Comparison of ENCODE assay signal across 19 cellular contexts in genomic region chr2:35347561-35347960, GRCh38.
DNase-seq lines count a peak whose midpoint lies in the region; TF ChIP-seq lines count a peak whose summit lies in the region.
"Had no signal": no experiment of that assay in that cellular context is flagged by ENCODE, and none has a peak within 500 bp of the region (broad histone marks: within the 10 kb centered on the region; RNA-seq: fewer than 3 reads in every experiment).

No MANE protein-coding gene starts in this region.

- H3K4me1 Mint-ChIP-seq in HFFc6 (ENCODE audit: low read depth): no peaks in the 10 kb centered on the region
- H3K4me1 Mint-ChIP-seq: CD4-positive, alpha-beta memory T cell; T-cell had no signal

- H3K27ac Mint-ChIP-seq in HFFc6: no peak overlapping the region
- H3K27ac Mint-ChIP-seq: CD4-positive, alpha-beta memory T cell; T-cell had no signal

- no peak overlapping the region for H3K4me3 Mint-ChIP-seq in HFFc6
- H3K4me3 Mint-ChIP-seq: CD4-positive, alpha-beta memory T cell; T-cell had no signal

- DNase-seq in DMS153 (lab: John Stamatoyannopoulos, UW) (peak; percentile 3), DMS153 treated with DMSO at 0.1 percent for 48 hours (lab: John Stamatoyannopoulos, UW; ENCODE audit: unreplicated experiment) (no peak), NCI-H748 (lab: John Stamatoyannopoulos, UW; ENCODE audit: unreplicated experiment) (peak; percentile 9), NCI-H748 treated with DMSO at 0.1 percent for 48 hours (lab: John Stamatoyannopoulos, UW) (no peak), left kidney (ENCODE audit: low read depth, low spot score) (peak; percentile 32), HFFc6 (no peak), NCI-H345 (lab: John Stamatoyannopoulos, UW) (no peak)
- DNase-seq: 8988T; CD4-positive, alpha-beta memory T cell; COR-L47; Karpas-422; MV-4-11; NCI-H1105; NCI-H1694 treated with DMSO at 0.1 percent for 48 hours; NCI-H2081; NCI-H524; Right ventricle myocardium superior; RPMI8226; T-cell had no signal

- no peaks in the 10 kb centered on the region; the same call in 1 of the 2 replicates for H3K36me3 Mint-ChIP-seq in HFFc6 (ENCODE audit: low read depth)
- H3K36me3 Mint-ChIP-seq: CD4-positive, alpha-beta memory T cell; T-cell had no signal

- no peak for TF ChIP-seq CTCF in HFFc6 (IDR thresholded peaks at IDR 0.05)

- H3K27me3 Mint-ChIP-seq in HFFc6 (ENCODE audit: insufficient read depth): no peaks in the 10 kb centered on the region
- H3K27me3 Mint-ChIP-seq: CD4-positive, alpha-beta memory T cell; T-cell had no signal

- H3K9me3 Mint-ChIP-seq in HFFc6: peaks cover 11% of the 10 kb centered on the region

Comparison
In these comparisons a context has a peak if more than half of its experiments do, and no peak if none do; other contexts are left out.
1. DNase-seq: peak in DMS153 (single experiment), NCI-H748 (single experiment) and left kidney (single experiment); none in DMS153 treated with DMSO at 0.1 percent for 48 hours (single experiment), NCI-H748 treated with DMSO at 0.1 percent for 48 hours (single experiment), HFFc6 (single experiment) and NCI-H345 (single experiment).